ENCODE assay signal across 15 cellular contexts in genomic region chr9:7318920-7319319, GRCh38.
A peak's percentile ranks its signal among the peaks of the same experiment; 100 is the strongest.
DNase-seq lines count a peak whose midpoint lies in the region; ATAC-seq and TF ChIP-seq lines count a peak whose summit lies in the region.
"Had no signal": no experiment of that assay in that cellular context is flagged by ENCODE, and none has a peak within 500 bp of the region (broad histone marks: within the 10 kb centered on the region; RNA-seq: fewer than 3 reads in every experiment).

No MANE protein-coding gene starts in this region.

- H3K4me1 ChIP-seq in IMR-90 (ENCODE audit: control insufficient read depth, insufficient read depth, low read length) (peaks cover 32% of the 10 kb centered on the region), trophoblast cell (ENCODE audit: control insufficient read depth in 1 of 2, insufficient read depth in 2 of 2, low read length in 2 of 2) (peaks cover 2 to 7% of the 10 kb centered on the region in 2 experiments)
- H3K4me1 ChIP-seq in naive thymus-derived CD4-positive, alpha-beta T cell (ENCODE audit: control insufficient read depth in 2 of 2, insufficient read depth in 2 of 2, low read length in 2 of 2): no peaks in the 10 kb centered on the region

- peak overlapping the region in 3 of 5 experiments; percentile 42 to 79 (median 51) for H3K27ac Mint-ChIP-seq in brain
- H3K27ac Mint-ChIP-seq in naive thymus-derived CD4-positive, alpha-beta T cell: no peak overlapping the region

- no peak for TF ChIP-seq POLR2A in IMR-90 (IDR thresholded peaks at IDR 0.05; ENCODE audit: low read depth, low read length)

- H3K56ac ChIP-seq in IMR-90 (ENCODE audit: extremely low read depth, insufficient read depth, low read length): no peak overlapping the region

- H4K12ac ChIP-seq in trophoblast cell (ENCODE audit: low read depth, low read length): no peak overlapping the region

- H3K36me3 ChIP-seq in IMR-90 (ENCODE audit: control insufficient read depth, insufficient read depth, low read length) (no peaks in the 10 kb centered on the region), trophoblast cell (ENCODE audit: control insufficient read depth in 1 of 2, insufficient read depth in 2 of 2, low read length in 2 of 2) (peaks cover 0 to 2% of the 10 kb centered on the region in 2 experiments)
- no peaks in the 10 kb centered on the region for H3K36me3 ChIP-seq in naive thymus-derived CD4-positive, alpha-beta T cell (ENCODE audit: control insufficient read depth in 2 of 3, insufficient read depth in 3 of 3, low read length in 3 of 3)

- peaks cover 39% of the 10 kb centered on the region for H3K4me1 Mint-ChIP-seq in brain
- H3K4me1 Mint-ChIP-seq in naive thymus-derived CD4-positive, alpha-beta T cell: no peaks in the 10 kb centered on the region

- no peak for TF ChIP-seq RAD21 in IMR-90 (IDR thresholded peaks at IDR 0.05; ENCODE audit: low read length)

- H4K5ac ChIP-seq in IMR-90 (ENCODE audit: low read depth, low read length): peak overlapping the region; percentile 60; the same call in 1 of the 2 replicates

- H3K27me3 Mint-ChIP-seq in brain: no peaks in the 10 kb centered on the region
- peaks cover 4 to 26% (median 17%) of the 10 kb centered on the region in 5 donors for H3K27me3 Mint-ChIP-seq in naive thymus-derived CD4-positive, alpha-beta T cell

- no peak overlapping the region for H2AK9ac ChIP-seq in IMR-90 (replicated peaks; ENCODE audit: low read depth, low read length, poor library complexity)

- H3K14ac ChIP-seq in IMR-90 (replicated peaks; ENCODE audit: low read depth, low read length) (peak overlapping the region; percentile 7; the same call in 1 of the 2 replicates), trophoblast cell (ENCODE audit: low read length) (peak overlapping the region; percentile 26)

- H3K18ac ChIP-seq in IMR-90 (ENCODE audit: low read depth, low read length) (peak overlapping the region; percentile 66), trophoblast cell (ENCODE audit: low read length) (no peak overlapping the region)

- H3K9me3 ChIP-seq in IMR-90 (ENCODE audit: control insufficient read depth, insufficient read depth, low read length): no peaks in the 10 kb centered on the region
- H3K9me3 ChIP-seq in trophoblast cell (ENCODE audit: insufficient read depth, low read depth, low read length): no peaks in the 10 kb centered on the region
- H3K9me3 ChIP-seq in naive thymus-derived CD4-positive, alpha-beta T cell (ENCODE audit: control insufficient read depth in 2 of 3, low read length in 3 of 3): peaks cover 0 to 4% (median 0%) of the 10 kb centered on the region in 3 experiments

- H4K91ac ChIP-seq in IMR-90 (ENCODE audit: insufficient read depth, low read depth, low read length): peak overlapping the region; percentile 88
- H4K91ac ChIP-seq in trophoblast cell (ENCODE audit: low read depth, low read length): peak overlapping the region; percentile 39

- intact Hi-C loops in IMR-90 (cut with micrococcal nuclease): no loop called here
- intact Hi-C loops in naive thymus-derived CD4-positive, alpha-beta T cell (cut with micrococcal nuclease): no loop called here

- no peak for DNase-seq in IMR-90
- no peak for DNase-seq in trophoblast cell
- no peak for DNase-seq in activated CD4-positive, CD25-positive, alpha-beta regulatory T cell treated with anti-CD3 and anti-CD28 coated beads, Interleukin-2, amount 50 U/mL, for 72 hours
- no peak for DNase-seq in activated naive CD4-positive, alpha-beta T cell treated with anti-CD3 and anti-CD28 coated beads, Interleukin-2, amount 50 U/mL, for 16 hours
- no peak for DNase-seq in naive thymus-derived CD4-positive, alpha-beta T cell
- DNase-seq: ACHN, AML-193, COR-L47, DMS153, Kasumi-1, NCI-H1417, NCI-H187 treated with DMSO at 0.1 percent for 48 hours, NCI-H748 treated with DMSO at 0.1 percent for 48 hours had no signal

- no TSS peak for BruUV-seq in IMR-90 (replicated peaks; lab: Mats Ljungman, UMichigan)

- H3K79me1 ChIP-seq in IMR-90 (ENCODE audit: low read depth in 1 of 2, low read length in 2 of 2): no peaks in the 10 kb centered on the region
- peaks cover 2% of the 10 kb centered on the region for H3K79me1 ChIP-seq in trophoblast cell (ENCODE audit: low read length)

- H3K36me3 Mint-ChIP-seq in brain: peaks cover 6% of the 10 kb centered on the region
- H3K36me3 Mint-ChIP-seq in naive thymus-derived CD4-positive, alpha-beta T cell: peaks cover 0 to 7% (median 4%) of the 10 kb centered on the region in 5 donors

- H3K27ac ChIP-seq in IMR-90 (ENCODE audit: insufficient read depth, low read length) (peak overlapping the region; percentile 25; the same call in 1 of the 2 replicates), trophoblast cell (ENCODE audit: low read depth, low read length) (no peak overlapping the region)
- no peak overlapping the region for H3K27ac ChIP-seq in naive thymus-derived CD4-positive, alpha-beta T cell (ENCODE audit: low read depth, low read length)

- H2BK5ac ChIP-seq in IMR-90 (ENCODE audit: low read depth, low read length, poor library complexity, severe bottlenecking) (peak overlapping the region; percentile 43), trophoblast cell (ENCODE audit: low read depth, low read length, poor library complexity) (no peak overlapping the region)

- peak overlapping the region; percentile 34 for H2AFZ ChIP-seq in IMR-90 (replicated peaks; ENCODE audit: low read length, poor library complexity)
- H2AFZ ChIP-seq in trophoblast cell (ENCODE audit: insufficient read depth, low read length, poor library complexity): no peak overlapping the region

- H2BK120ac ChIP-seq in IMR-90 (ENCODE audit: low read depth, low read length): peak overlapping the region; percentile 87
- H2BK120ac ChIP-seq in trophoblast cell (ENCODE audit: insufficient read depth, low read length, poor library complexity): peak overlapping the region; percentile 59

- no peak overlapping the region for H3K4me3 ChIP-seq in IMR-90 (ENCODE audit: insufficient read depth, low read depth, low read length)
- no peak overlapping the region for H3K4me3 ChIP-seq in trophoblast cell (ENCODE audit: low read depth, low read length)
- H3K4me3 ChIP-seq in naive thymus-derived CD4-positive, alpha-beta T cell (ENCODE audit: low read length): no peak overlapping the region

- H3K9me1 ChIP-seq in IMR-90 (ENCODE audit: insufficient read depth, low read length): peaks cover 6% of the 10 kb centered on the region; the same call in 1 of the 2 replicates

- in situ Hi-C loops in IMR-90 (cut with MboI; ENCODE audit: low sequenced_read_pairs): no loop called here

- no peak overlapping the region for H3K9ac ChIP-seq in IMR-90 (ENCODE audit: low read depth, low read length)
- H3K9ac ChIP-seq in trophoblast cell (ENCODE audit: low read length): no peak overlapping the region

- WGBS in IMR-90 (ENCODE audit: extremely low coverage in 2 of 2, insufficient read length in 1 of 2), 2 experiments: no CpG with 5 or more reads among the region's 2 CpGs
- WGBS in trophoblast cell (ENCODE audit: extremely low coverage, insufficient coverage, insufficient read length): no CpG with 5 or more reads among the region's 2 CpGs

- peak overlapping the region; percentile 20 to 62 for H4K8ac ChIP-seq in IMR-90 (ENCODE audit: low read depth in 2 of 2, low read length in 2 of 2)
- no peak overlapping the region for H4K8ac ChIP-seq in trophoblast cell (ENCODE audit: low read depth, low read length)

- H2BK20ac ChIP-seq in IMR-90 (ENCODE audit: low read depth, low read length): peak overlapping the region; percentile 47; the same call in 1 of the 2 replicates

- peak overlapping the region; percentile 70 for H2BK12ac ChIP-seq in trophoblast cell (ENCODE audit: low read length)

- POLR2A ChIA-PET in IMR-90 (lab: Charles Lee; ENCODE audit: unreplicated experiment): no interaction called here
- POLR2A ChIA-PET in naive thymus-derived CD4-positive, alpha-beta T cell (lab: Charles Lee): no interaction called here

- peaks cover 10 to 17% (median 13%) of the 10 kb centered on the region in 5 experiments for H3K9me3 Mint-ChIP-seq in brain
- H3K9me3 Mint-ChIP-seq in naive thymus-derived CD4-positive, alpha-beta T cell: peaks cover 0 to 18% (median 9%) of the 10 kb centered on the region in 11 donors

- H3K27me3 ChIP-seq in IMR-90 (ENCODE audit: control insufficient read depth, insufficient read depth, low read length): no peaks in the 10 kb centered on the region
- no peaks in the 10 kb centered on the region for H3K27me3 ChIP-seq in trophoblast cell (ENCODE audit: insufficient read depth, low read length)
- no peaks in the 10 kb centered on the region for H3K27me3 ChIP-seq in naive thymus-derived CD4-positive, alpha-beta T cell (ENCODE audit: control insufficient read depth in 2 of 2, insufficient read depth in 2 of 2, low read length in 2 of 2)

- dilution Hi-C loops in IMR-90 (cut with HindIII; ENCODE audit: low sequenced_read_pairs, unreplicated experiment): no loop called here

- H3K79me2 ChIP-seq in trophoblast cell (ENCODE audit: control insufficient read depth, insufficient read depth, low read length, poor library complexity): peaks cover 2% of the 10 kb centered on the region

- H3K4ac ChIP-seq in IMR-90 (ENCODE audit: low read depth, low read length): peak overlapping the region; percentile 34
- no peak overlapping the region for H3K4ac ChIP-seq in trophoblast cell (ENCODE audit: low read depth, low read length)

- no peak overlapping the region for H3K4me3 Mint-ChIP-seq in brain
- H3K4me3 Mint-ChIP-seq in naive thymus-derived CD4-positive, alpha-beta T cell: no peak overlapping the region

- peak; percentile 17 for TF ChIP-seq CTCF in GM12873 (IDR thresholded peaks at IDR 0.05; ENCODE audit: insufficient read depth, low read depth, low read length, missing control alignments)
- 0 out of 2 replicates have a peak, but pooled peaks have one; percentile 16 for TF ChIP-seq CTCF in IMR-90 (conservative IDR thresholded peaks at IDR 0.05; ENCODE audit: low read depth, low read length)
- no peak for TF ChIP-seq CTCF in brain (conservative IDR thresholded peaks at IDR 0.05)

- H3K4me2 ChIP-seq in IMR-90 (ENCODE audit: low read depth, low read length): no peak overlapping the region
- H3K4me2 ChIP-seq in trophoblast cell (ENCODE audit: low read length): no peak overlapping the region

- no peak overlapping the region for H3K23ac ChIP-seq in IMR-90 (ENCODE audit: low read depth, low read length)
- no peak overlapping the region for H3K23ac ChIP-seq in trophoblast cell (ENCODE audit: low read length)

- H4K20me1 ChIP-seq in IMR-90 (ENCODE audit: insufficient read depth, low read length): no peaks in the 10 kb centered on the region

- CTCF ChIA-PET in IMR-90 (lab: Yijun Ruan, JAX): interaction anchor here (0.6 to 0.8 kb wide), 2 partner anchors 24 to 39 kb away, joined by 3 read pairs; no protein-coding TSS in a partner anchor
- CTCF ChIA-PET in naive thymus-derived CD4-positive, alpha-beta T cell (lab: Charles Lee): no interaction called here

- H2AK5ac ChIP-seq in IMR-90 (ENCODE audit: low read depth, low read length) (peak overlapping the region; percentile 74), trophoblast cell (ENCODE audit: low read length) (peak overlapping the region; percentile 29)

- peak overlapping the region; percentile 79; the same call in 2 of the 3 replicates for H2BK15ac ChIP-seq in IMR-90 (ENCODE audit: low read depth, low read length)

- ATAC-seq in IMR-90 (ENCODE audit: low read depth): no peak
- no peak for ATAC-seq in naive thymus-derived CD4-positive, alpha-beta T cell

Comparison
In these comparisons a context has a peak if more than half of its experiments do, and no peak if none do; other contexts are left out.
1. CTCF ChIP-seq: peak in GM12873 (single experiment) and IMR-90 (single experiment); none in brain (0 of 2).
2. H3K27ac Mint-ChIP-seq: peak in brain (3 of 5); none in naive thymus-derived CD4-positive, alpha-beta T cell (0 of 9).